14 cellular contexts compared by ENCODE assay signal in genomic region chr15:58241872-58242271, GRCh38.
DNase-seq lines count a peak whose midpoint lies in the region; ATAC-seq, FAIRE-seq and TF ChIP-seq lines count a peak whose summit lies in the region.
"Had no signal": no experiment of that assay in that cellular context is flagged by ENCODE, and none has a peak within 500 bp of the region (broad histone marks: within the 10 kb centered on the region; RNA-seq: fewer than 3 reads in every experiment).

No MANE protein-coding gene starts in this region.

- no peaks in the 10 kb centered on the region for H3K79me2 ChIP-seq in PC-3 (ENCODE audit: low read length)

- ATAC-seq in PC-3 (peak; percentile 67), left lung (peak; percentile 97), GM18519 (IDR thresholded peaks at IDR 0.05; ENCODE audit: low FRiP score, unreplicated experiment) (no peak)
- ATAC-seq: activated CD8-positive, alpha-beta memory T cell treated with anti-CD3 and anti-CD28 coated beads, Interleukin-2, amount 10 ng/mL, durations not matched to agents 7 days and 5 days; stimulated activated naive CD8-positive, alpha-beta T cell treated with anti-CD3 and anti-CD28 coated beads, Interleukin-15, Interleukin-2, amounts not matched to agents 100 U/mL and 50 U/mL, for 24 hours had no signal

- H3K36me3 ChIP-seq in PC-3 (ENCODE audit: low read depth, low read length), result no peaks in the 10 kb centered on the region
- no peaks in the 10 kb centered on the region for H3K36me3 ChIP-seq in left lung
- H3K36me3 ChIP-seq: BLaER1 treated with 17β-estradiol and CSF1 and Interleukin-3, amounts not matched to agents 10 nM and 100 nM; SJCRH30 had no signal

- no peaks in the 10 kb centered on the region for H3F3A ChIP-seq in PC-3 (ENCODE audit: low read length, unreplicated experiment)

- H3K27me3 ChIP-seq in PC-3 (ENCODE audit: low read length), result no peaks in the 10 kb centered on the region
- no peaks in the 10 kb centered on the region for H3K27me3 ChIP-seq in left lung
- H3K27me3 ChIP-seq: BLaER1 treated with 17β-estradiol and CSF1 and Interleukin-3, amounts not matched to agents 10 nM and 100 nM; SJCRH30 had no signal

- no peak overlapping the region for H3K4me2 ChIP-seq in PC-3 (ENCODE audit: low read length)

- no peaks in the 10 kb centered on the region for H3K9me2 ChIP-seq in PC-3 (replicated peaks; ENCODE audit: low read length)

- POLR2A ChIA-PET in PC-3 (lab: Charles Lee; ENCODE audit: unreplicated experiment), result no interaction called here

- H3K4me3 ChIP-seq in PC-3 (ENCODE audit: low read length) (no peak overlapping the region), left lung (no peak overlapping the region)
- H3K4me3 ChIP-seq: BLaER1 treated with 17β-estradiol and CSF1 and Interleukin-3, amounts not matched to agents 10 nM and 100 nM; coronary artery; SJCRH30 had no signal

- no peak for FAIRE-seq in H54 (lab: Jason Lieb, UNC)

- no peaks in the 10 kb centered on the region for H3K4me1 ChIP-seq in PC-3 (ENCODE audit: insufficient read depth, low read length)
- no peaks in the 10 kb centered on the region for H3K4me1 ChIP-seq in left lung
- H3K4me1 ChIP-seq: SJCRH30 had no signal

- H3K9me3 ChIP-seq in PC-3 (ENCODE audit: low read length) (no peaks in the 10 kb centered on the region), left lung (no peaks in the 10 kb centered on the region)
- H3K9me3 ChIP-seq: SJCRH30 had no signal

- H4K20me1 ChIP-seq in PC-3 (ENCODE audit: low read length), result no peaks in the 10 kb centered on the region
- H4K20me1 ChIP-seq: BLaER1 treated with 17β-estradiol and CSF1 and Interleukin-3, amounts not matched to agents 10 nM and 100 nM had no signal

- TF ChIP-seq EP300 in Ishikawa (IDR thresholded peaks at IDR 0.05; ENCODE audit: borderline replicate concordance), result no peak

- DNase-seq in DMS 273 treated with DMSO at 0.1 percent for 48 hours (lab: John Stamatoyannopoulos, UW) (peak; percentile 5), PC-3 (peak; percentile 15), left lung (no peak), H54 (ENCODE audit: insufficient read length, low spot score) (no peak), KG1 (lab: John Stamatoyannopoulos, UW) (no peak)
- no peak for DNase-seq in activated effector memory CD4-positive, alpha-beta T cell treated with Interleukin-2 at 50 U/mL for 16 hours
- DNase-seq: activated CD8-positive, alpha-beta memory T cell treated with anti-CD3 and anti-CD28 coated beads, Interleukin-2, amount 10 ng/mL, durations not matched to agents 7 days and 5 days; immature natural killer cell; SJCRH30; stimulated activated naive CD8-positive, alpha-beta T cell treated with anti-CD3 and anti-CD28 coated beads, Interleukin-15, Interleukin-2, amounts not matched to agents 100 U/mL and 50 U/mL, for 24 hours had no signal

- no peak overlapping the region for H3K9ac ChIP-seq in PC-3 (ENCODE audit: low read length)
- H3K9ac ChIP-seq: BLaER1 treated with 17β-estradiol and CSF1 and Interleukin-3, amounts not matched to agents 10 nM and 100 nM had no signal

- CTCF ChIA-PET in PC-3 (lab: Charles Lee), result interaction anchor here (0.5 kb wide), 1 partner anchor 28 kb away, joined by 12 read pairs; no protein-coding TSS in a partner anchor

- peak; percentile 23; the same call in 1 of the 2 replicates for TF ChIP-seq CTCF in PC-3 (conservative IDR thresholded peaks at IDR 0.05; ENCODE audit: low read depth, low read length)
- no peak for TF ChIP-seq CTCF in left lung (IDR thresholded peaks at IDR 0.05)

- no peak overlapping the region for H2AFZ ChIP-seq in PC-3 (ENCODE audit: low read length)

- TF ChIP-seq POLR2A in H54 (IDR thresholded peaks at IDR 0.05; ENCODE audit: low read depth, low read length), result no peak

- no TSS peak for BruUV-seq in PC-3 (replicated peaks; lab: Mats Ljungman, UMichigan)

- peak; percentile 20 for TF ChIP-seq RAD21 in Ishikawa (IDR thresholded peaks at IDR 0.05; ENCODE audit: low read depth)

- no peak overlapping the region for H3K27ac ChIP-seq in PC-3 (ENCODE audit: low read length)
- H3K27ac ChIP-seq in left lung, result no peak overlapping the region
- H3K27ac ChIP-seq: coronary artery, SJCRH30 had no signal

- intact Hi-C loops in PC-3 (cut with micrococcal nuclease), result no loop called here
- intact Hi-C loops in left lung (cut with DNase I), result no loop called here

TF ChIP-seq in Ishikawa, 13 proteins besides CTCF, POLR2A, EP300 and RAD21:
- TF ChIP-seq TAF1 (IDR thresholded peaks at IDR 0.05; ENCODE audit: low read depth), result no peak
- TF ChIP-seq EGR1 (IDR thresholded peaks at IDR 0.05), result no peak
- TF ChIP-seq MAX (IDR thresholded peaks at IDR 0.05), result no peak
- no peak for TF ChIP-seq ZBTB7A (IDR thresholded peaks at IDR 0.05; ENCODE audit: low read depth)
- TF ChIP-seq NFIC (IDR thresholded peaks at IDR 0.05), result no peak
- TF ChIP-seq CEBPB (IDR thresholded peaks at IDR 0.05), result no peak
- no peak for TF ChIP-seq USF1 (IDR thresholded peaks at IDR 0.05)
- no peak for TF ChIP-seq FOXM1 (IDR thresholded peaks at IDR 0.05; ENCODE audit: borderline replicate concordance, low read depth)
- no peak for TF ChIP-seq TCF12 (IDR thresholded peaks at IDR 0.05; ENCODE audit: low read depth)
- TF ChIP-seq TEAD4 (IDR thresholded peaks at IDR 0.05), result no peak
- TF ChIP-seq CREB1 (IDR thresholded peaks at IDR 0.05; ENCODE audit: low read depth), result no peak
- TF ChIP-seq REST (IDR thresholded peaks at IDR 0.05; ENCODE audit: low read depth), result no peak
- TF ChIP-seq YY1 (IDR thresholded peaks at IDR 0.05; ENCODE audit: low read depth), result no peak
TF ChIP-seq in Ishikawa: peak in this region for 0.

Comparison
In these comparisons a context has a peak if more than half of its experiments do, and no peak if none do; other contexts are left out.
1. DNase-seq: peak in DMS 273 treated with DMSO at 0.1 percent for 48 hours (single experiment) and PC-3 (single experiment); none in left lung (0 of 2), H54 (single experiment), activated effector memory CD4-positive, alpha-beta T cell treated with Interleukin-2 at 50 U/mL for 16 hours (single experiment) and KG1 (single experiment).